18 cellular contexts compared by ENCODE assay signal in the genomic region with DNA sequence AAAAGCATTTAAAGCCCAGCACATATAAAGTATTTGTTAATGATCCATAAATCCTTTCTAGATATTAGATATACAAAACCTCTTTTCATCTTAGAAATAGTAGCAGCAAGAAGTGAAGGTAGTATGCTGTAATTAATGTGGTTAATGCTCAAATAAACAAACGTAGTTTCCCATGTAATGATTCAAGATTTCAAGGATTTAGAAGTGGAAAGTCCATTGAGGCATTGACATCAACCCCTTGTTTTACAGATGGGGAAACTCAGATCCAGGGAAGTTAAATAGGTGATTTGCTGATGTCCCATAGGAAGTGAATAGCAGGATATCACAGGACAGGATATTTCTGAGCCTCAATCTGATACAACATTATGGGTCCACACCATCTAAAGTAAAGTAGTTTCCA. TPM values are rescaled to one million over a fixed set of nuclear protein-coding genes. Genes with fewer than 3 reads are reported as not detected.
DNase-seq lines count a peak whose midpoint lies in the region; ATAC-seq, FAIRE-seq and TF ChIP-seq lines count a peak whose summit lies in the region.
"Had no signal": no experiment of that assay in that cellular context is flagged by ENCODE, and none has a peak within 500 bp of the region (broad histone marks: within the 10 kb centered on the region; RNA-seq: fewer than 3 reads in every experiment).

No MANE protein-coding gene starts in this region.

- H3K9ac ChIP-seq in IMR-90 (ENCODE audit: low read depth, low read length), result no peak overlapping the region

- POLR2A ChIA-PET in IMR-90 (lab: Charles Lee; ENCODE audit: unreplicated experiment), result no interaction called here

- TF ChIP-seq CTCF in IMR-90 (conservative IDR thresholded peaks at IDR 0.05; ENCODE audit: low read depth, low read length) (no peak), nephron progenitor cell (IDR thresholded peaks at IDR 0.05) (no peak), GM13976 (IDR thresholded peaks at IDR 0.05; ENCODE audit: borderline replicate concordance, control extremely low read depth, extremely low read depth, insufficient read depth, missing control alignments) (no peak)

- no peak overlapping the region for H2BK120ac ChIP-seq in IMR-90 (ENCODE audit: low read depth, low read length)

- CTCF ChIA-PET in IMR-90 (lab: Yijun Ruan, JAX), result no interaction called here

- FAIRE-seq in islet of Langerhans (lab: Jason Lieb, UNC), result peak; percentile 90
- FAIRE-seq: GM19239, H1, K562 had no signal

- H2AK9ac ChIP-seq in IMR-90 (replicated peaks; ENCODE audit: low read depth, low read length, poor library complexity), result no peak overlapping the region

- H3K9me3 Mint-ChIP-seq in nephron progenitor cell, result no peaks in the 10 kb centered on the region
- H3K9me3 Mint-ChIP-seq: CD4-positive, CD25-positive, alpha-beta regulatory T cell; H9 had no signal

- H3K23ac ChIP-seq in IMR-90 (ENCODE audit: low read depth, low read length), result no peak overlapping the region

- no TSS peak for BruUV-seq in IMR-90 (replicated peaks; lab: Mats Ljungman, UMichigan)

- no peak overlapping the region for H2AK5ac ChIP-seq in IMR-90 (ENCODE audit: low read depth, low read length)

- dilution Hi-C loops in IMR-90 (cut with HindIII; ENCODE audit: low sequenced_read_pairs, unreplicated experiment), result no loop called here

- H2BK15ac ChIP-seq in IMR-90 (ENCODE audit: low read depth, low read length), result no peak overlapping the region

- DNase-seq in IMR-90 (peak; percentile 35), nephron progenitor cell (no peak), erythroblast (lab: John Stamatoyannopoulos, UW) (no peak), GM13976 (ENCODE audit: low spot score) (no peak), Right ventricle myocardium superior (no peak), kidney tubule cell (ENCODE audit: low spot score) (no peak)
- DNase-seq: ACHN; BE2C; C1 segment of cervical spinal cord; Caco-2; CD4-positive, CD25-positive, alpha-beta regulatory T cell; GF-D8; H9 had no signal

- no peaks in the 10 kb centered on the region for H3K9me3 ChIP-seq in IMR-90 (ENCODE audit: control insufficient read depth, insufficient read depth, low read length)
- H3K9me3 ChIP-seq: BE2C, Caco-2 had no signal

- peak overlapping the region; percentile 20 for H2BK5ac ChIP-seq in IMR-90 (ENCODE audit: low read depth, low read length, poor library complexity, severe bottlenecking)

- H3K4ac ChIP-seq in IMR-90 (ENCODE audit: low read depth, low read length), result no peak overlapping the region

- no peak overlapping the region for H3K4me2 ChIP-seq in IMR-90 (ENCODE audit: low read depth, low read length)

- H3K27me3 ChIP-seq in IMR-90 (ENCODE audit: control insufficient read depth, insufficient read depth, low read length), result no peaks in the 10 kb centered on the region
- H3K27me3 ChIP-seq: BE2C had no signal

- in situ Hi-C loops in IMR-90 (cut with MboI; ENCODE audit: low sequenced_read_pairs) (no loop called here), GM13976 (cut with MboI; ENCODE audit: low sequenced_read_pairs, unreplicated experiment) (no loop called here)

- H3K18ac ChIP-seq in IMR-90 (ENCODE audit: low read depth, low read length), result no peak overlapping the region

- no peak overlapping the region for H3K4me3 Mint-ChIP-seq in nephron progenitor cell
- H3K4me3 Mint-ChIP-seq: CD4-positive, CD25-positive, alpha-beta regulatory T cell; H9 had no signal

- no peak for TF ChIP-seq RAD21 in IMR-90 (IDR thresholded peaks at IDR 0.05; ENCODE audit: low read length)

- H3K4me1 Mint-ChIP-seq in nephron progenitor cell, result peaks cover 4% of the 10 kb centered on the region

- peaks cover 10% of the 10 kb centered on the region for H3K36me3 ChIP-seq in IMR-90 (ENCODE audit: control insufficient read depth, insufficient read depth, low read length)

- intact Hi-C loops in IMR-90 (cut with micrococcal nuclease) (no loop called here), Right ventricle myocardium superior (cut with DNase I) (no loop called here)

- TF ChIP-seq POLR2A in IMR-90 (IDR thresholded peaks at IDR 0.05; ENCODE audit: low read depth, low read length), result no peak
- TF ChIP-seq POLR2A in erythroblast (IDR thresholded peaks at IDR 0.05; ENCODE audit: low read length), result no peak

- no peak overlapping the region for H4K91ac ChIP-seq in IMR-90 (ENCODE audit: insufficient read depth, low read depth, low read length)

- H3K4me1 ChIP-seq in IMR-90 (ENCODE audit: control insufficient read depth, insufficient read depth, low read length), result peaks cover 7% of the 10 kb centered on the region
- H3K4me1 ChIP-seq: BE2C had no signal

- H3K27me3 Mint-ChIP-seq in nephron progenitor cell (ENCODE audit: low read depth, poor library complexity), result no peaks in the 10 kb centered on the region
- H3K27me3 Mint-ChIP-seq: CD4-positive, CD25-positive, alpha-beta regulatory T cell had no signal

- H4K8ac ChIP-seq in IMR-90 (ENCODE audit: low read depth in 2 of 2, low read length in 2 of 2), result no peak overlapping the region

- no peak overlapping the region for H3K27ac ChIP-seq in IMR-90 (ENCODE audit: insufficient read depth, low read length)
- H3K27ac ChIP-seq: HL-60 had no signal

- H2BK20ac ChIP-seq in IMR-90 (ENCODE audit: low read depth, low read length), result no peak overlapping the region

- H4K20me1 ChIP-seq in IMR-90 (ENCODE audit: insufficient read depth, low read length), result peaks cover 33% of the 10 kb centered on the region

- WGBS in IMR-90 (ENCODE audit: extremely low coverage in 2 of 2, insufficient read length in 1 of 2), 2 experiments, result 80% methylated on average over 1 of the region's 1 CpG; no CpG with 5 or more reads in 1 of the 2 experiments

- H2AFZ ChIP-seq in IMR-90 (replicated peaks; ENCODE audit: low read length, poor library complexity), result no peak overlapping the region

- H4K5ac ChIP-seq in IMR-90 (ENCODE audit: low read depth, low read length), result no peak overlapping the region

- no peak overlapping the region for H3K14ac ChIP-seq in IMR-90 (replicated peaks; ENCODE audit: low read depth, low read length)

- H3K9me1 ChIP-seq in IMR-90 (ENCODE audit: insufficient read depth, low read length), result peaks cover 10% of the 10 kb centered on the region; the same call in 1 of the 2 replicates

- H3K4me3 ChIP-seq in IMR-90 (ENCODE audit: insufficient read depth, low read depth, low read length), result no peak overlapping the region
- H3K4me3 ChIP-seq: K562 had no signal

- H3K56ac ChIP-seq in IMR-90 (ENCODE audit: extremely low read depth, insufficient read depth, low read length), result no peak overlapping the region

- H3K36me3 Mint-ChIP-seq in nephron progenitor cell (ENCODE audit: low read depth), result peaks cover 57% of the 10 kb centered on the region

- ATAC-seq in IMR-90 (ENCODE audit: low read depth) (no peak), Right ventricle myocardium superior (ENCODE audit: poor library complexity) (no peak)
- ATAC-seq: K562 had no signal

- H3K27ac Mint-ChIP-seq in nephron progenitor cell, result peak overlapping the region; percentile 66
- H3K27ac Mint-ChIP-seq: H9 had no signal

- H3K79me1 ChIP-seq in IMR-90 (ENCODE audit: low read depth in 1 of 2, low read length in 2 of 2), result peaks cover 10 to 67% of the 10 kb centered on the region in 2 experiments

TF ChIP-seq in IMR-90, 13 proteins besides CTCF, POLR2A, EP300 and RAD21:
- no peak for TF ChIP-seq MXI1 (IDR thresholded peaks at IDR 0.05; ENCODE audit: borderline replicate concordance, low read depth, low read length)
- no peak for TF ChIP-seq RCOR1 (IDR thresholded peaks at IDR 0.05; ENCODE audit: insufficient replicate concordance, low read length)
- TF ChIP-seq, protein P1, sequence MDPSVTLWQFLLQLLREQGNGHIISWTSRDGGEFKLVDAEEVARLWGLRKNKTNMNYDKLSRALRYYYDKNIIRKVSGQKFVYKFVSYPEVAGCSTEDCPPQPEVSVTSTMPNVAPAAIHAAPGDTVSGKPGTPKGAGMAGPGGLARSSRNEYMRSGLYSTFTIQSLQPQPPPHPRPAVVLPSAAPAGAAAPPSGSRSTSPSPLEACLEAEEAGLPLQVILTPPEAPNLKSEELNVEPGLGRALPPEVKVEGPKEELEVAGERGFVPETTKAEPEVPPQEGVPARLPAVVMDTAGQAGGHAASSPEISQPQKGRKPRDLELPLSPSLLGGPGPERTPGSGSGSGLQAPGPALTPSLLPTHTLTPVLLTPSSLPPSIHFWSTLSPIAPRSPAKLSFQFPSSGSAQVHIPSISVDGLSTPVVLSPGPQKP (IDR thresholded peaks at IDR 0.05; ENCODE audit: borderline replicate concordance, low read depth, low read length), result no peak
- no peak for TF ChIP-seq FOS (IDR thresholded peaks at IDR 0.05; ENCODE audit: low read depth, low read length)
- no peak for TF ChIP-seq CHD1 (IDR thresholded peaks at IDR 0.05; ENCODE audit: low read depth, low read length)
- TF ChIP-seq MAFK (IDR thresholded peaks at IDR 0.05; ENCODE audit: low read depth, low read length), result no peak
- no peak for TF ChIP-seq MAZ (IDR thresholded peaks at IDR 0.05; ENCODE audit: borderline replicate concordance, low read depth, low read length)
- TF ChIP-seq CEBPB (IDR thresholded peaks at IDR 0.05; ENCODE audit: low read depth, low read length), result no peak
- TF ChIP-seq SMC3 (IDR thresholded peaks at IDR 0.05; ENCODE audit: low read depth, low read length), result no peak
- TF ChIP-seq NFE2L2 (IDR thresholded peaks at IDR 0.05; ENCODE audit: low read depth, low read length), result no peak
- TF ChIP-seq BHLHE40 (IDR thresholded peaks at IDR 0.05; ENCODE audit: low read depth, low read length), result no peak
- TF ChIP-seq, protein P2, sequence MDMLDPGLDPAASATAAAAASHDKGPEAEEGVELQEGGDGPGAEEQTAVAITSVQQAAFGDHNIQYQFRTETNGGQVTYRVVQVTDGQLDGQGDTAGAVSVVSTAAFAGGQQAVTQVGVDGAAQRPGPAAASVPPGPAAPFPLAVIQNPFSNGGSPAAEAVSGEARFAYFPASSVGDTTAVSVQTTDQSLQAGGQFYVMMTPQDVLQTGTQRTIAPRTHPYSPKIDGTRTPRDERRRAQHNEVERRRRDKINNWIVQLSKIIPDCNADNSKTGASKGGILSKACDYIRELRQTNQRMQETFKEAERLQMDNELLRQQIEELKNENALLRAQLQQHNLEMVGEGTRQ (IDR thresholded peaks at IDR 0.05; ENCODE audit: low read depth, low read length), result no peak
- TF ChIP-seq RFX5 (IDR thresholded peaks at IDR 0.05; ENCODE audit: low read depth, low read length), result no peak

RNA-seq across cellular contexts. Expression of a gene that starts 47.2 kb away (rescaled TPM):
- total RNA-seq in IMR-90 (2012; rRNA removed) (12.2 and 15.8 TPM in 2 replicates), Right ventricle myocardium superior (15.9 TPM)
- polyA plus RNA-seq in IMR-90 (2012; rRNA removed), result 16.7 and 20.5 TPM in 2 replicates
- polyA plus RNA-seq in IMR-90 (2012; cell fraction: cytosol; rRNA removed), result 6.3 and 8.5 TPM in 2 replicates
- polyA plus RNA-seq in IMR-90 (2012; cell fraction: nucleus; rRNA removed; ENCODE audit: low replicate concordance), result 8.2 and 33.9 TPM in 2 replicates
